In genomic region chr18:76803814-76804213, GRCh38 we compare ENCODE assay signal across 8 cellular contexts. TPM values are rescaled to one million over a fixed set of nuclear protein-coding genes. Genes with fewer than 3 reads are reported as not detected.
DNase-seq lines count a peak whose midpoint lies in the region; ATAC-seq and TF ChIP-seq lines count a peak whose summit lies in the region.

No MANE protein-coding gene starts in this region.

- no peak overlapping the region for H3K27ac Mint-ChIP-seq in GM23338

- H3K4me3 ChIP-seq in GM23338 (no peak overlapping the region), MM.1S (ENCODE audit: low read length) (peak overlapping the region; percentile 34; the same call in 1 of the 2 replicates), cardiac muscle cell (no peak overlapping the region)

- in situ Hi-C loops in G401 (cut with HindIII; ENCODE audit: low sequenced_read_pairs): no loop called here

- H3K27me3 ChIP-seq in GM23338 (ENCODE audit: insufficient read depth) (no peaks in the 10 kb centered on the region), MM.1S (replicated peaks; ENCODE audit: insufficient read depth, low read length) (no peaks in the 10 kb centered on the region), cardiac muscle cell (peaks cover 5% of the 10 kb centered on the region)

- H3K27ac ChIP-seq in GM23338 (ENCODE audit: low read depth) (no peak overlapping the region), MM.1S (ENCODE audit: low read length) (no peak overlapping the region), cardiac muscle cell (no peak overlapping the region)

- ATAC-seq in GM23338 (peak; percentile 67), HG03045 (IDR thresholded peaks at IDR 0.05; ENCODE audit: unreplicated experiment) (no peak)

- H4K20me1 ChIP-seq in GM23338 (replicated peaks; ENCODE audit: insufficient read depth) (no peaks in the 10 kb centered on the region), MM.1S (ENCODE audit: insufficient read depth, low read length) (no peaks in the 10 kb centered on the region)

- H3F3A ChIP-seq in GM23338 (replicated peaks; ENCODE audit: low read depth) (no peaks in the 10 kb centered on the region), MM.1S (ENCODE audit: insufficient read depth, low read length) (no peaks in the 10 kb centered on the region)

- H3K79me2 ChIP-seq in GM23338 (replicated peaks; ENCODE audit: insufficient read depth) (no peaks in the 10 kb centered on the region), MM.1S (ENCODE audit: low read length) (no peaks in the 10 kb centered on the region)

- H3K9me3 ChIP-seq in MM.1S (replicated peaks; ENCODE audit: insufficient read depth, low read length) (no peaks in the 10 kb centered on the region), cardiac muscle cell (ENCODE audit: low read depth) (no peaks in the 10 kb centered on the region)

- H3K4me1 Mint-ChIP-seq in GM23338: no peaks in the 10 kb centered on the region

- no peak overlapping the region for H3K9ac ChIP-seq in MM.1S (ENCODE audit: low read length)

- H3K4me3 Mint-ChIP-seq in GM23338: no peak overlapping the region

- DNase-seq in G401 (ENCODE audit: low spot score) (peak; percentile 76), GM23338 (ENCODE audit: low spot score) (peak; percentile 90), MM.1S (peak; percentile 62), SK-N-DZ (ENCODE audit: low spot score) (peak; percentile 79), cardiac muscle cell (ENCODE audit: low read depth in 1 of 2, low spot score in 1 of 2) (peak; percentile 65 to 71), retina (peak; percentile 79)
- peak; percentile 72 for DNase-seq in activated naive CD4-positive, alpha-beta T cell treated with Interleukin-2 at 50 U/mL for 16 hours

- no peak overlapping the region for H2AFZ ChIP-seq in GM23338
- peak overlapping the region; percentile 67 for H2AFZ ChIP-seq in MM.1S (ENCODE audit: low read length)

- H3K27me3 Mint-ChIP-seq in GM23338 (ENCODE audit: insufficient read depth, low read depth, poor library complexity): peaks cover 11% of the 10 kb centered on the region

- H3K4me2 ChIP-seq in GM23338: no peak overlapping the region
- peak overlapping the region; percentile 81 for H3K4me2 ChIP-seq in MM.1S (ENCODE audit: low read depth, low read length)

- no peaks in the 10 kb centered on the region for H3K4me1 ChIP-seq in GM23338 (ENCODE audit: insufficient read depth)
- H3K4me1 ChIP-seq in MM.1S (ENCODE audit: low read length): no peaks in the 10 kb centered on the region
- H3K4me1 ChIP-seq in cardiac muscle cell (ENCODE audit: low read depth): no peaks in the 10 kb centered on the region

- no peaks in the 10 kb centered on the region for H3K36me3 ChIP-seq in GM23338 (ENCODE audit: insufficient read depth)
- no peaks in the 10 kb centered on the region for H3K36me3 ChIP-seq in MM.1S (replicated peaks; ENCODE audit: insufficient read depth, low read length)
- H3K36me3 ChIP-seq in cardiac muscle cell: no peaks in the 10 kb centered on the region

- TF ChIP-seq CTCF in GM23338 (conservative IDR thresholded peaks at IDR 0.05; ENCODE audit: low read depth in 2 of 2) (peak; percentile 79 to 90), MM.1S (IDR thresholded peaks at IDR 0.05; ENCODE audit: low read length) (peak; percentile 82), cardiac muscle cell (IDR thresholded peaks at IDR 0.05; ENCODE audit: low read depth, low read length) (peak; percentile 87)

- H3K36me3 Mint-ChIP-seq in GM23338 (ENCODE audit: low read depth): peaks cover 3% of the 10 kb centered on the region; the same call in 1 of the 3 replicates

- peaks cover 5% of the 10 kb centered on the region for H3K9me3 Mint-ChIP-seq in GM23338

- H3K9me2 ChIP-seq in GM23338 (ENCODE audit: insufficient read depth) (no peaks in the 10 kb centered on the region), MM.1S (replicated peaks; ENCODE audit: insufficient read depth, low read length) (no peaks in the 10 kb centered on the region)

TF ChIP-seq in GM23338, 12 proteins besides CTCF, POLR2A, EP300 and RAD21 (continues in another document):
- TF ChIP-seq JUNB (IDR thresholded peaks at IDR 0.05; ENCODE audit: unreplicated experiment): no peak
- no peak for TF ChIP-seq ZNF114 (CRISPR knock-in tag; IDR thresholded peaks at IDR 0.05)
- TF ChIP-seq POLR2AphosphoS5 (IDR thresholded peaks at IDR 0.05; ENCODE audit: low read depth): no peak
- TF ChIP-seq ZNF462 (CRISPR knock-in tag; IDR thresholded peaks at IDR 0.05): no peak
- TF ChIP-seq CREB1 (CRISPR knock-in tag; IDR thresholded peaks at IDR 0.05; ENCODE audit: low read depth): no peak
- TF ChIP-seq EZH2phosphoT487 (IDR thresholded peaks at IDR 0.05; ENCODE audit: unreplicated experiment): no peak
- no peak for TF ChIP-seq EZH2 (IDR thresholded peaks at IDR 0.05; ENCODE audit: low read depth, unreplicated experiment)
- no peak for TF ChIP-seq STAT1 (IDR thresholded peaks at IDR 0.05; ENCODE audit: unreplicated experiment)
- TF ChIP-seq NANOG (IDR thresholded peaks at IDR 0.05; ENCODE audit: borderline replicate concordance): no peak
- TF ChIP-seq, protein P1, sequence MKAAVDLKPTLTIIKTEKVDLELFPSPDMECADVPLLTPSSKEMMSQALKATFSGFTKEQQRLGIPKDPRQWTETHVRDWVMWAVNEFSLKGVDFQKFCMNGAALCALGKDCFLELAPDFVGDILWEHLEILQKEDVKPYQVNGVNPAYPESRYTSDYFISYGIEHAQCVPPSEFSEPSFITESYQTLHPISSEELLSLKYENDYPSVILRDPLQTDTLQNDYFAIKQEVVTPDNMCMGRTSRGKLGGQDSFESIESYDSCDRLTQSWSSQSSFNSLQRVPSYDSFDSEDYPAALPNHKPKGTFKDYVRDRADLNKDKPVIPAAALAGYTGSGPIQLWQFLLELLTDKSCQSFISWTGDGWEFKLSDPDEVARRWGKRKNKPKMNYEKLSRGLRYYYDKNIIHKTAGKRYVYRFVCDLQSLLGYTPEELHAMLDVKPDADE (IDR thresholded peaks at IDR 0.05): no peak
- TF ChIP-seq ZNF331 (CRISPR knock-in tag; IDR thresholded peaks at IDR 0.05; ENCODE audit: low read depth): no peak

RNA-seq across cellular contexts. Expression of gene ZNF236, which starts 18.5 kb away (rescaled TPM):
- total RNA-seq in G401 (2014; rRNA removed; shearing (Covaris generic)): 2.5 and 4.8 TPM in 2 replicates
- 10.1 and 16.3 TPM in 2 replicates for total RNA-seq in GM23338 (2014; rRNA removed; shearing (Covaris generic))
- polyA plus RNA-seq in GM23338 (2016; fragmentation: Nextera tagmentation; extraction: Ambion mirVana) (6.4 and 8.9 TPM in 2 replicates), cardiac muscle cell (5.8 and 8.6 TPM in 2 replicates)
- polyA plus RNA-seq in SK-N-DZ (2014; cell fraction: cytosol; rRNA removed): 2.7 and 2.8 TPM in 2 replicates
- polyA plus RNA-seq in SK-N-DZ (2014; cell fraction: nucleus; rRNA removed): 7.2 and 28.1 TPM in 2 replicates
- total RNA-seq in cardiac muscle cell: 7.2 and 13.1 TPM in 2 replicates
